ENCODE assay signal across 1 cellular context in the genomic region with DNA sequence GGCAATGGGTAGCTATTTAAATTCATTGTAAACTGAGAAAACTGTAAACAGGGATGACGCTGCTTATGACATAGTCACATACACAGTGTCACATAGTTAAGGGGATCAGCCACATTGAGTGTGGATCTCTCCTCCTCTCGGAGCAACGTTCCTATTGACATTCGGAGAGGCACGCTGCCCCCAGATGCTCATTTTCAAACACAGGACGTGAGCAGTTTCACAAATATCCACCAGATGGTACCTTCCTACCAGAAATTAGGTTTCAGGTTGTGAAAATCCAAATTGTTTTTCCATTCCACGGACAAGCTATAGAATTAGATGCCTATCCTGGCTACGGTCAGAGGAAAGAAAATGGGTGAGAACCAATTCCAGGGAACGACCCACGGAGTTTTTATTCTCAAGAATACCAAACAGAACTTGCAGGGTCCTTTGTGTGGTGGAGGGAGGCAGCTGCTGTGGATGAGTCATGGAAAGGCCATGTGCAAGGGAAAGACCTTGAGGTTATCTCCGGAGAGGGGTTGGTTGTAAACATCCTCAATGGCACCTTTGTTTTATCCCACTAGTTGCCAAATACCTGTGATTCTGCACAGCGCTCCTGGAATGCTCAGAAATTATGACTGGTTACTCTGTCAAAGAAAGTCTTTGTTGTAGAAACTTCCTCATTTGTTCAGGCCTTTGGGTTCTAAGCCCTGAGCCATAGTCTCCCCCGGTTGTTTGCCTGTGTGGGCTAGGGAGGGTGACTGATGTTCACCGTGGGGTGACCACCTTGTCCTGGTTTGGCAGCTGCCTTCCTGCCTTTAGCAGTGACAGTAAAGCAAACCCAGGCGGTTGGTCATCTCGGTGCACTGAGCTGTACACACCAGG.
TF ChIP-seq lines count a peak whose summit lies in the region.

No MANE protein-coding gene starts in this region.

TF ChIP-seq in HepG2, 621 proteins besides CTCF, POLR2A, EP300 and RAD21 (continued from another document and continues in another):
- TF ChIP-seq, protein P1, sequence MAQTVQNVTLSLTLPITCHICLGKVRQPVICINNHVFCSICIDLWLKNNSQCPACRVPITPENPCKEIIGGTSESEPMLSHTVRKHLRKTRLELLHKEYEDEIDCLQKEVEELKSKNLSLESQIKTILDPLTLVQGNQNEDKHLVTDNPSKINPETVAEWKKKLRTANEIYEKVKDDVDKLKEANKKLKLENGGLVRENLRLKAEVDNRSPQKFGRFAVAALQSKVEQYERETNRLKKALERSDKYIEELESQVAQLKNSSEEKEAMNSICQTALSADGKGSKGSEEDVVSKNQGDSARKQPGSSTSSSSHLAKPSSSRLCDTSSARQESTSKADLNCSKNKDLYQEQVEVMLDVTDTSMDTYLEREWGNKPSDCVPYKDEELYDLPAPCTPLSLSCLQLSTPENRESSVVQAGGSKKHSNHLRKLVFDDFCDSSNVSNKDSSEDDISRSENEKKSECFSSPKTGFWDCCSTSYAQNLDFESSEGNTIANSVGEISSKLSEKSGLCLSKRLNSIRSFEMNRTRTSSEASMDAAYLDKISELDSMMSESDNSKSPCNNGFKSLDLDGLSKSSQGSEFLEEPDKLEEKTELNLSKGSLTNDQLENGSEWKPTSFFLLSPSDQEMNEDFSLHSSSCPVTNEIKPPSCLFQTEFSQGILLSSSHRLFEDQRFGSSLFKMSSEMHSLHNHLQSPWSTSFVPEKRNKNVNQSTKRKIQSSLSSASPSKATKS (CRISPR knock-in tag; IDR thresholded peaks at IDR 0.05): 0 out of 2 replicates have a peak, but pooled peaks have one; percentile 60
- TF ChIP-seq ZNF180 (CRISPR knock-in tag; IDR thresholded peaks at IDR 0.05; ENCODE audit: borderline replicate concordance, low read depth) (no peak), ZNF274 (CRISPR knock-in tag; IDR thresholded peaks at IDR 0.05) (peak; percentile 86), NCOA1 (CRISPR knock-in tag; IDR thresholded peaks at IDR 0.05) (peak; percentile 99), ZNF749 (CRISPR knock-in tag; IDR thresholded peaks at IDR 0.05; ENCODE audit: borderline replicate concordance) (no peak), ZNF782 (CRISPR knock-in tag; IDR thresholded peaks at IDR 0.05; ENCODE audit: borderline replicate concordance) (peak; percentile 92; the same call in 1 of the 2 replicates), POGZ (CRISPR knock-in tag; IDR thresholded peaks at IDR 0.05) (peak; percentile 80), ZNF263 (CRISPR knock-in tag; IDR thresholded peaks at IDR 0.05) (no peak), CBX2 (IDR thresholded peaks at IDR 0.05; ENCODE audit: low read depth, low read length) (no peak), CBX2 (CRISPR knock-in tag; IDR thresholded peaks at IDR 0.05; ENCODE audit: low read depth) (0 out of 2 replicates have a peak, but pooled peaks have one; percentile 54), ZNF605 (CRISPR knock-in tag; IDR thresholded peaks at IDR 0.05) (peak; percentile 71; the same call in 1 of the 2 replicates), CBX5 (CRISPR knock-in tag; IDR thresholded peaks at IDR 0.05; ENCODE audit: borderline replicate concordance) (peak; percentile 93; the same call in 1 of the 2 replicates), MEIS1 (CRISPR knock-in tag; IDR thresholded peaks at IDR 0.05; ENCODE audit: borderline replicate concordance) (no peak; the same call in 1 of the 2 replicates), ZNF224 (CRISPR knock-in tag; IDR thresholded peaks at IDR 0.05) (0 out of 2 replicates have a peak, but pooled peaks have one; percentile 29), TEAD3 (CRISPR knock-in tag; optimal IDR thresholded peaks at IDR 0.05; ENCODE audit: borderline replicate concordance) (peak; percentile 99), NCOR1 (IDR thresholded peaks at IDR 0.05; ENCODE audit: borderline replicate concordance, low read length) (peak; percentile 76), KDM5B (CRISPR knock-in tag; IDR thresholded peaks at IDR 0.05; ENCODE audit: borderline replicate concordance) (peak; percentile 83; the same call in 1 of the 2 replicates), TRIM24 (CRISPR knock-in tag; IDR thresholded peaks at IDR 0.05) (peak; percentile 77), ZNF644 (CRISPR knock-in tag; IDR thresholded peaks at IDR 0.05; ENCODE audit: low read depth) (peak; percentile 95), ZNF720 (CRISPR knock-in tag; IDR thresholded peaks at IDR 0.05) (no peak), NRL (CRISPR knock-in tag; IDR thresholded peaks at IDR 0.05; ENCODE audit: borderline replicate concordance) (no peak), KLF12 (CRISPR knock-in tag; IDR thresholded peaks at IDR 0.05; ENCODE audit: borderline replicate concordance) (peak; percentile 59; the same call in 1 of the 2 replicates), ZBTB38 (CRISPR knock-in tag; IDR thresholded peaks at IDR 0.05) (peak; percentile 82), PHB2 (IDR thresholded peaks at IDR 0.05; ENCODE audit: partially characterized antibody) (no peak), NFKBIZ (CRISPR knock-in tag; IDR thresholded peaks at IDR 0.05) (peak; percentile 86), POLR2AphosphoS5 (IDR thresholded peaks at IDR 0.05; ENCODE audit: low read depth, low read length) (peak; percentile 82; the same call in 1 of the 2 replicates), ZFP36L2 (CRISPR knock-in tag; IDR thresholded peaks at IDR 0.05) (peak; percentile 21; the same call in 1 of the 2 replicates), TCF7 (IDR thresholded peaks at IDR 0.05; ENCODE audit: low read depth) (peak; percentile 90), FOSL1 (CRISPR knock-in tag; IDR thresholded peaks at IDR 0.05; ENCODE audit: borderline replicate concordance) (peak; percentile 96), JARID2 (CRISPR knock-in tag; IDR thresholded peaks at IDR 0.05; ENCODE audit: insufficient replicate concordance) (no peak), SYNCRIP (IDR thresholded peaks at IDR 0.05; ENCODE audit: insufficient read depth, low read depth, low read length) (no peak), ZNF713 (CRISPR knock-in tag; IDR thresholded peaks at IDR 0.05) (0 out of 2 replicates have a peak, but pooled peaks have one; percentile 48), SNAI1 (CRISPR knock-in tag; IDR thresholded peaks at IDR 0.05; ENCODE audit: borderline replicate concordance) (0 out of 2 replicates have a peak, but pooled peaks have one; percentile 86), ZFP36L1 (CRISPR knock-in tag; IDR thresholded peaks at IDR 0.05) (no peak; the same call in none of the 2 replicates), IRF2 (CRISPR knock-in tag; IDR thresholded peaks at IDR 0.05) (peak; percentile 91)
- TF ChIP-seq, protein P2, sequence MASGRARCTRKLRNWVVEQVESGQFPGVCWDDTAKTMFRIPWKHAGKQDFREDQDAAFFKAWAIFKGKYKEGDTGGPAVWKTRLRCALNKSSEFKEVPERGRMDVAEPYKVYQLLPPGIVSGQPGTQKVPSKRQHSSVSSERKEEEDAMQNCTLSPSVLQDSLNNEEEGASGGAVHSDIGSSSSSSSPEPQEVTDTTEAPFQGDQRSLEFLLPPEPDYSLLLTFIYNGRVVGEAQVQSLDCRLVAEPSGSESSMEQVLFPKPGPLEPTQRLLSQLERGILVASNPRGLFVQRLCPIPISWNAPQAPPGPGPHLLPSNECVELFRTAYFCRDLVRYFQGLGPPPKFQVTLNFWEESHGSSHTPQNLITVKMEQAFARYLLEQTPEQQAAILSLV (CRISPR knock-in tag; IDR thresholded peaks at IDR 0.05; ENCODE audit: borderline replicate concordance): no peak; the same call in 1 of the 2 replicates
- TF ChIP-seq, protein P3, sequence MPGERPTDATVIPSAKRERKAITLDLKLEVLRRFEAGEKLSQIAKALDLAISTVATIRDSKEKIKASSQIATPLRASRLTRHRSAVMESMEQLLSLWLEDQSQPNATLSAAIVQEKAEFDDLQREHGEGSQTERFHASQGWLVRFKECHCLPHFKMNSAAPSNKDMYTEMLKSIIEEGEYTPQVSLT (CRISPR knock-in tag; IDR thresholded peaks at IDR 0.05; ENCODE audit: borderline replicate concordance, low read depth): no peak
- TF ChIP-seq, protein P4, sequence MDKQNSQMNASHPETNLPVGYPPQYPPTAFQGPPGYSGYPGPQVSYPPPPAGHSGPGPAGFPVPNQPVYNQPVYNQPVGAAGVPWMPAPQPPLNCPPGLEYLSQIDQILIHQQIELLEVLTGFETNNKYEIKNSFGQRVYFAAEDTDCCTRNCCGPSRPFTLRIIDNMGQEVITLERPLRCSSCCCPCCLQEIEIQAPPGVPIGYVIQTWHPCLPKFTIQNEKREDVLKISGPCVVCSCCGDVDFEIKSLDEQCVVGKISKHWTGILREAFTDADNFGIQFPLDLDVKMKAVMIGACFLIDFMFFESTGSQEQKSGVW (CRISPR knock-in tag; IDR thresholded peaks at IDR 0.05; ENCODE audit: borderline replicate concordance): no peak; the same call in 1 of the 2 replicates
- TF ChIP-seq, protein P5, sequence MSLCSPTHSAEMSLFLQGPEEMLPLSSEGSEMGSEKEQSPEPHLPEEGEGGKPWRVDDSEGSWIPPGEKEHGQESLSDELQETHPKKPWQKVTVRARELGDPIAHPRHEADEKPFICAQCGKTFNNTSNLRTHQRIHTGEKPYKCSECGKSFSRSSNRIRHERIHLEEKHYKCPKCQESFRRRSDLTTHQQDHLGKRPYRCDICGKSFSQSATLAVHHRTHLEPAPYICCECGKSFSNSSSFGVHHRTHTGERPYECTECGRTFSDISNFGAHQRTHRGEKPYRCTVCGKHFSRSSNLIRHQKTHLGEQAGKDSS (CRISPR knock-in tag; IDR thresholded peaks at IDR 0.05; ENCODE audit: borderline replicate concordance, low read depth): peak; percentile 85; the same call in 1 of the 2 replicates
- TF ChIP-seq, protein P6, sequence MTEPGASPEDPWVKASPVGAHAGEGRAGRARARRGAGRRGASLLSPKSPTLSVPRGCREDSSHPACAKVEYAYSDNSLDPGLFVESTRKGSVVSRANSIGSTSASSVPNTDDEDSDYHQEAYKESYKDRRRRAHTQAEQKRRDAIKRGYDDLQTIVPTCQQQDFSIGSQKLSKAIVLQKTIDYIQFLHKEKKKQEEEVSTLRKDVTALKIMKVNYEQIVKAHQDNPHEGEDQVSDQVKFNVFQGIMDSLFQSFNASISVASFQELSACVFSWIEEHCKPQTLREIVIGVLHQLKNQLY (CRISPR knock-in tag; IDR thresholded peaks at IDR 0.05): peak; percentile 99
- TF ChIP-seq, protein P7, sequence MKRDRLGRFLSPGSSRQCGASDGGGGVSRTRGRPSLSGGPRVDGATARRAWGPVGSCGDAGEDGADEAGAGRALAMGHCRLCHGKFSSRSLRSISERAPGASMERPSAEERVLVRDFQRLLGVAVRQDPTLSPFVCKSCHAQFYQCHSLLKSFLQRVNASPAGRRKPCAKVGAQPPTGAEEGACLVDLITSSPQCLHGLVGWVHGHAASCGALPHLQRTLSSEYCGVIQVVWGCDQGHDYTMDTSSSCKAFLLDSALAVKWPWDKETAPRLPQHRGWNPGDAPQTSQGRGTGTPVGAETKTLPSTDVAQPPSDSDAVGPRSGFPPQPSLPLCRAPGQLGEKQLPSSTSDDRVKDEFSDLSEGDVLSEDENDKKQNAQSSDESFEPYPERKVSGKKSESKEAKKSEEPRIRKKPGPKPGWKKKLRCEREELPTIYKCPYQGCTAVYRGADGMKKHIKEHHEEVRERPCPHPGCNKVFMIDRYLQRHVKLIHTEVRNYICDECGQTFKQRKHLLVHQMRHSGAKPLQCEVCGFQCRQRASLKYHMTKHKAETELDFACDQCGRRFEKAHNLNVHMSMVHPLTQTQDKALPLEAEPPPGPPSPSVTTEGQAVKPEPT (CRISPR knock-in tag; IDR thresholded peaks at IDR 0.05; ENCODE audit: low read depth): no peak
- TF ChIP-seq, protein P8, sequence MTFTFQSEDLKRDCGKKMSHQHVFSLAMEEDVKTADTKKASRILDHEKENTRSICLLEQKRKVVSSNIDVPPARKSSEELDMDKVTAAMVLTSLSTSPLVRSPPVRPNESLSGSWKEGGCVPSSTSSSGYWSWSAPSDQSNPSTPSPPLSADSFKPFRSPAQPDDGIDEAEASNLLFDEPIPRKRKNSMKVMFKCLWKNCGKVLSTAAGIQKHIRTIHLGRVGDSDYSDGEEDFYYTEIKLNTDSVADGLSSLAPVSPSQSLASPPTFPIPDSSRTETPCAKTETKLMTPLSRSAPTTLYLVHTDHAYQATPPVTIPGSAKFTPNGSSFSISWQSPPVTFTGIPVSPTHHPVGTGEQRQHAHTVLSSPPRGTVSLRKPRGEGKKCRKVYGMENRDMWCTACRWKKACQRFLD (CRISPR knock-in tag; IDR thresholded peaks at IDR 0.05; ENCODE audit: borderline replicate concordance): no peak
- TF ChIP-seq, protein P9, sequence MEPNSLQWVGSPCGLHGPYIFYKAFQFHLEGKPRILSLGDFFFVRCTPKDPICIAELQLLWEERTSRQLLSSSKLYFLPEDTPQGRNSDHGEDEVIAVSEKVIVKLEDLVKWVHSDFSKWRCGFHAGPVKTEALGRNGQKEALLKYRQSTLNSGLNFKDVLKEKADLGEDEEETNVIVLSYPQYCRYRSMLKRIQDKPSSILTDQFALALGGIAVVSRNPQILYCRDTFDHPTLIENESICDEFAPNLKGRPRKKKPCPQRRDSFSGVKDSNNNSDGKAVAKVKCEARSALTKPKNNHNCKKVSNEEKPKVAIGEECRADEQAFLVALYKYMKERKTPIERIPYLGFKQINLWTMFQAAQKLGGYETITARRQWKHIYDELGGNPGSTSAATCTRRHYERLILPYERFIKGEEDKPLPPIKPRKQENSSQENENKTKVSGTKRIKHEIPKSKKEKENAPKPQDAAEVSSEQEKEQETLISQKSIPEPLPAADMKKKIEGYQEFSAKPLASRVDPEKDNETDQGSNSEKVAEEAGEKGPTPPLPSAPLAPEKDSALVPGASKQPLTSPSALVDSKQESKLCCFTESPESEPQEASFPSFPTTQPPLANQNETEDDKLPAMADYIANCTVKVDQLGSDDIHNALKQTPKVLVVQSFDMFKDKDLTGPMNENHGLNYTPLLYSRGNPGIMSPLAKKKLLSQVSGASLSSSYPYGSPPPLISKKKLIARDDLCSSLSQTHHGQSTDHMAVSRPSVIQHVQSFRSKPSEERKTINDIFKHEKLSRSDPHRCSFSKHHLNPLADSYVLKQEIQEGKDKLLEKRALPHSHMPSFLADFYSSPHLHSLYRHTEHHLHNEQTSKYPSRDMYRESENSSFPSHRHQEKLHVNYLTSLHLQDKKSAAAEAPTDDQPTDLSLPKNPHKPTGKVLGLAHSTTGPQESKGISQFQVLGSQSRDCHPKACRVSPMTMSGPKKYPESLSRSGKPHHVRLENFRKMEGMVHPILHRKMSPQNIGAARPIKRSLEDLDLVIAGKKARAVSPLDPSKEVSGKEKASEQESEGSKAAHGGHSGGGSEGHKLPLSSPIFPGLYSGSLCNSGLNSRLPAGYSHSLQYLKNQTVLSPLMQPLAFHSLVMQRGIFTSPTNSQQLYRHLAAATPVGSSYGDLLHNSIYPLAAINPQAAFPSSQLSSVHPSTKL (CRISPR knock-in tag; IDR thresholded peaks at IDR 0.05): peak; percentile 90
- TF ChIP-seq, protein P10, sequence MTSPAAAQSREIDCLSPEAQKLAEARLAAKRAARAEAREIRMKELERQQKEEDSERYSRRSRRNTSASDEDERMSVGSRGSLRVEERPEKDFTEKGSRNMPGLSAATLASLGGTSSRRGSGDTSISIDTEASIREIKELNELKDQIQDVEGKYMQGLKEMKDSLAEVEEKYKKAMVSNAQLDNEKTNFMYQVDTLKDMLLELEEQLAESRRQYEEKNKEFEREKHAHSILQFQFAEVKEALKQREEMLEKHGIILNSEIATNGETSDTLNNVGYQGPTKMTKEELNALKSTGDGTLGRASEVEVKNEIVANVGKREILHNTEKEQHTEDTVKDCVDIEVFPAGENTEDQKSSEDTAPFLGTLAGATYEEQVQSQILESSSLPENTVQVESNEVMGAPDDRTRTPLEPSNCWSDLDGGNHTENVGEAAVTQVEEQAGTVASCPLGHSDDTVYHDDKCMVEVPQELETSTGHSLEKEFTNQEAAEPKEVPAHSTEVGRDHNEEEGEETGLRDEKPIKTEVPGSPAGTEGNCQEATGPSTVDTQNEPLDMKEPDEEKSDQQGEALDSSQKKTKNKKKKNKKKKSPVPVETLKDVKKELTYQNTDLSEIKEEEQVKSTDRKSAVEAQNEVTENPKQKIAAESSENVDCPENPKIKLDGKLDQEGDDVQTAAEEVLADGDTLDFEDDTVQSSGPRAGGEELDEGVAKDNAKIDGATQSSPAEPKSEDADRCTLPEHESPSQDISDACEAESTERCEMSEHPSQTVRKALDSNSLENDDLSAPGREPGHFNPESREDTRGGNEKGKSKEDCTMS (CRISPR knock-in tag; conservative IDR thresholded peaks at IDR 0.05): 0 out of 2 replicates have a peak, but pooled peaks have one; percentile 17
